Comparison of ENCODE assay signal across 13 cellular contexts in genomic region chr14:33282811-33283210, GRCh38.
"Had no signal": no experiment of that assay in that cellular context is flagged by ENCODE, and none has a peak within 500 bp of the region (broad histone marks: within the 10 kb centered on the region; RNA-seq: fewer than 3 reads in every experiment).

No MANE protein-coding gene starts in this region.

- DNase-seq: activated effector memory CD4-positive, alpha-beta T cell treated with Interleukin-2 at 50 U/mL for 16 hours; activated T-cell treated with anti-CD3 and anti-CD28 coated beads, Interleukin-2, amount 50 U/mL, for 1 hour; cortex of kidney; effector CD8-positive, alpha-beta T cell; left colon; psoas muscle; stimulated activated CD4-positive, alpha-beta T cell treated with anti-CD3 and anti-CD28 coated beads, Interleukin-4, amount 100 ng/mL, for 24 hours; stomach; T-helper 17 cell; uterus had no signal

- H3K4me3 ChIP-seq: cardiac muscle cell, psoas muscle, stomach, uterus had no signal

- H3K27ac ChIP-seq: cardiac muscle cell, psoas muscle, stomach, uterus had no signal

- H3K4me1 ChIP-seq: stomach, uterus had no signal

- H3K36me3 Mint-ChIP-seq: activated naive CD4-positive, alpha-beta T cell treated with anti-CD3 and anti-CD28 coated beads, Interleukin-2, amount 50 U/mL, for 72 hours; natural killer cell treated with Interleukin-12 subunit alpha and Interleukin-12 subunit beta and Interleukin-15 and Interleukin-18, amount 100 ng/mL, for 72 hours had no signal

- H3K36me3 ChIP-seq: cardiac muscle cell, stomach, uterus had no signal

- ATAC-seq: activated naive CD4-positive, alpha-beta T cell treated with anti-CD3 and anti-CD28 coated beads, Interleukin-2, amount 50 U/mL, for 72 hours; left colon; natural killer cell treated with Interleukin-12 subunit alpha and Interleukin-12 subunit beta and Interleukin-15 and Interleukin-18, amount 100 ng/mL, for 72 hours; psoas muscle; T-helper 17 cell had no signal

- H3K27me3 ChIP-seq: stomach, uterus had no signal

- H3K4me3 Mint-ChIP-seq: natural killer cell treated with Interleukin-12 subunit alpha and Interleukin-12 subunit beta and Interleukin-15 and Interleukin-18, amount 100 ng/mL, for 72 hours; T-helper 17 cell had no signal

- H3K9me3 ChIP-seq: psoas muscle, stomach, uterus had no signal

- H3K27me3 Mint-ChIP-seq: natural killer cell treated with Interleukin-12 subunit alpha and Interleukin-12 subunit beta and Interleukin-15 and Interleukin-18, amount 100 ng/mL, for 72 hours; T-helper 17 cell had no signal

- H3K27ac Mint-ChIP-seq: activated naive CD4-positive, alpha-beta T cell treated with anti-CD3 and anti-CD28 coated beads, Interleukin-2, amount 50 U/mL, for 72 hours; natural killer cell treated with Interleukin-12 subunit alpha and Interleukin-12 subunit beta and Interleukin-15 and Interleukin-18, amount 100 ng/mL, for 72 hours; T-helper 17 cell had no signal
